In genomic region chr5:131262953-131263541, GRCh38 we compare ENCODE assay signal across 8 cellular contexts. TPM values are rescaled to one million over a fixed set of nuclear protein-coding genes. Genes with fewer than 3 reads are reported as not detected.
DNase-seq lines count a peak whose midpoint lies in the region; ATAC-seq, FAIRE-seq and TF ChIP-seq lines count a peak whose summit lies in the region.

No MANE protein-coding gene starts in this region.

- H4K20me1 ChIP-seq in H1 (replicated peaks in 1 of 2; ENCODE audit: control insufficient read depth in 1 of 2, insufficient read depth in 2 of 2, low read length in 2 of 2) (peaks cover 0 to 3% of the 10 kb centered on the region in 2 experiments), neural cell (ENCODE audit: insufficient read depth) (no peaks in the 10 kb centered on the region)

- H4K91ac ChIP-seq in H1 (replicated peaks; ENCODE audit: insufficient read length, low read length): no peak overlapping the region

- peaks cover 4% of the 10 kb centered on the region; the same call in 1 of the 2 replicates for H3K23me2 ChIP-seq in H1 (ENCODE audit: low read depth, low read length)

- H3K23ac ChIP-seq in H1 (ENCODE audit: insufficient read length): no peak overlapping the region

- no peaks in the 10 kb centered on the region for H3K79me1 ChIP-seq in H1 (ENCODE audit: low read depth, low read length)

- no peaks in the 10 kb centered on the region for H3K36me3 ChIP-seq in heart right ventricle
- no peaks in the 10 kb centered on the region for H3K36me3 ChIP-seq in H1 (ENCODE audit: control insufficient read depth in 2 of 4, insufficient read depth in 4 of 4, low read length in 3 of 4)
- no peaks in the 10 kb centered on the region for H3K36me3 ChIP-seq in neural cell (ENCODE audit: insufficient read depth, low read length)

- intact Hi-C loops in heart right ventricle (cut with DNase I) (loop anchor here in 8 of 10 donors (5.0 to 10.0 kb wide), 7 partner anchors 91 to 152 kb away; partner anchors contain the start of genes HINT1 (in 3 of the 8) and LYRM7 (in 2 of the 8)), cardiac septum (cut with DNase I) (no loop called here)

- H3F3A ChIP-seq in neural cell (ENCODE audit: insufficient read depth, low read length, poor library complexity, severe bottlenecking): no peaks in the 10 kb centered on the region

- H3K27ac ChIP-seq in heart right ventricle: peak overlapping the region in 9 of 10 donors; percentile 86 to 98 (median 88)
- no peak overlapping the region for H3K27ac ChIP-seq in H1 (ENCODE audit: low read depth, low read length)
- H3K27ac ChIP-seq in neural cell (ENCODE audit: low read length): no peak overlapping the region

- H3K14ac ChIP-seq in H1 (ENCODE audit: insufficient read length): no peak overlapping the region

- no peak overlapping the region for H3K56ac ChIP-seq in H1 (replicated peaks; ENCODE audit: insufficient read length, low read depth, low read length)

- POLR2A ChIA-PET in H1 (lab: Charles Lee; ENCODE audit: partially characterized antibody): interaction anchor here (0.6 to 1.1 kb wide), 4 partner anchors 12 to 115 kb away, joined by 3 to 4 read pairs (median 4); no protein-coding TSS in a partner anchor

- H3K9me3 ChIP-seq in heart right ventricle (no peaks in the 10 kb centered on the region), H1 (ENCODE audit: insufficient read depth in 2 of 2, low read depth in 1 of 2, low read length in 1 of 2) (no peaks in the 10 kb centered on the region), neural cell (ENCODE audit: low read length) (no peaks in the 10 kb centered on the region)

- FAIRE-seq in H1 (lab: Jason Lieb, UNC): no peak

- H2BK120ac ChIP-seq in H1 (replicated peaks; ENCODE audit: low read depth, low read length): no peak overlapping the region

- H3K4me2 ChIP-seq in H1 (ENCODE audit: insufficient read depth in 1 of 2, low read depth in 2 of 2, low read length in 2 of 2): peak overlapping the region; percentile 82 to 86
- H3K4me2 ChIP-seq in neural cell (ENCODE audit: low read length): peak overlapping the region; percentile 55

- CTCF ChIA-PET in H1 (lab: Charles Lee; ENCODE audit: partially characterized antibody): interaction anchor here (0.7 to 1.3 kb wide), 6 partner anchors 12 to 253 kb away, joined by 3 to 4 read pairs (median 3); no protein-coding TSS in a partner anchor

- no peak for TF ChIP-seq POLR2A in H1 (IDR thresholded peaks at IDR 0.05; ENCODE audit: control extremely low read depth in 1 of 2, low read depth in 2 of 2, low read length in 2 of 2)

- no peak overlapping the region for H2BK20ac ChIP-seq in H1 (ENCODE audit: low read length)

- H3K27me3 ChIP-seq in heart right ventricle (no peaks in the 10 kb centered on the region), H1 (replicated peaks in 1 of 4; ENCODE audit: control insufficient read depth in 3 of 4, extremely low read depth in 1 of 4, insufficient read depth in 3 of 4, low read length in 3 of 4) (no peaks in the 10 kb centered on the region), neural cell (ENCODE audit: insufficient read depth, low read depth, low read length) (no peaks in the 10 kb centered on the region)

- peak overlapping the region; percentile 69 to 98 (median 94) for H3K4me3 ChIP-seq in heart right ventricle
- H3K4me3 ChIP-seq in H1 (ENCODE audit: extremely low read depth in 1 of 4, insufficient read depth in 2 of 4, low read depth in 3 of 4, low read length in 4 of 4): peak overlapping the region; percentile 57 to 95 (median 80)
- H3K4me3 ChIP-seq in neural cell (ENCODE audit: low read length): peak overlapping the region; percentile 97

- TF ChIP-seq RAD21 in H1 (IDR thresholded peaks at IDR 0.05 in 1 of 2, conservative IDR thresholded peaks at IDR 0.05 in 1 of 2; ENCODE audit: low read depth in 2 of 2, low read length in 2 of 2) (no peak), neural cell (conservative IDR thresholded peaks at IDR 0.05) (no peak)

- no peak for DNase-seq in heart right ventricle
- DNase-seq in cardiac septum (ENCODE audit: low spot score): no peak
- DNase-seq in RKO (ENCODE audit: low spot score): peak; percentile 52
- no peak for DNase-seq in H1 (ENCODE audit: low read depth in 1 of 2, low spot score in 2 of 2)
- no peak for DNase-seq in effector CD4-positive, alpha-beta T cell

- peak in 1 of 8 donors; percentile 7 for ATAC-seq in heart right ventricle
- ATAC-seq in HG02938 (IDR thresholded peaks at IDR 0.05; ENCODE audit: unreplicated experiment): peak; percentile 28
- ATAC-seq in GM21737 (IDR thresholded peaks at IDR 0.05; ENCODE audit: unreplicated experiment): no peak

- no peak overlapping the region for H4K8ac ChIP-seq in H1 (ENCODE audit: extremely low read depth, insufficient read depth, low read length)

- H3K18ac ChIP-seq in H1 (ENCODE audit: extremely low read depth, low read length): no peak overlapping the region

- no peak overlapping the region for H2AK5ac ChIP-seq in H1 (ENCODE audit: low read depth, low read length)

- TF ChIP-seq EP300 in H1 (IDR thresholded peaks at IDR 0.05; ENCODE audit: borderline replicate concordance in 1 of 2, low read depth in 2 of 2, low read length in 2 of 2) (no peak), neural cell (conservative IDR thresholded peaks at IDR 0.05; ENCODE audit: poor library complexity, severe bottlenecking) (no peak)

- peak overlapping the region; percentile 44 to 94 (median 77); a peak in 6 of 7 replicates for H3K9ac ChIP-seq in H1 (replicated peaks in 1 of 4; ENCODE audit: extremely low read depth in 1 of 4, low read depth in 3 of 4, low read length in 3 of 4)
- H3K9ac ChIP-seq in neural cell (ENCODE audit: low read length): peak overlapping the region; percentile 84

- TF ChIP-seq CTCF in heart right ventricle (IDR thresholded peaks at IDR 0.05) (no peak), H1 (IDR thresholded peaks at IDR 0.05; ENCODE audit: control extremely low read depth in 1 of 3, insufficient read depth in 1 of 3, low read depth in 1 of 3, low read length in 3 of 3) (no peak), neural cell (IDR thresholded peaks at IDR 0.05; ENCODE audit: poor library complexity, severe bottlenecking) (no peak)

- no peak overlapping the region for H2BK12ac ChIP-seq in H1 (ENCODE audit: low read depth, low read length)

- 25 to 31% methylated on average over 10 of the region's 10 CpGs for WGBS in heart right ventricle, 2 donors
- 44% methylated on average over 10 of the region's 10 CpGs; no CpG with 5 or more reads in 1 of the 2 experiments for WGBS in H1 (ENCODE audit: extremely low coverage in 1 of 2, insufficient coverage in 1 of 2, insufficient read length in 1 of 2, insufficient replicate concordance in 2 of 2, low coverage in 1 of 2, low lambda C conversion rate in 2 of 2, missing lambda C conversion rate in 1 of 2), 2 experiments

- H3K4ac ChIP-seq in H1 (replicated peaks; ENCODE audit: insufficient read length, low read depth, low read length): no peak overlapping the region

- peaks cover 0 to 31% of the 10 kb centered on the region in 2 experiments; a peak in 2 of 4 replicates for H3K79me2 ChIP-seq in H1 (ENCODE audit: control insufficient read depth in 1 of 2, insufficient read depth in 2 of 2, low read length in 2 of 2)
- peaks cover 34% of the 10 kb centered on the region for H3K79me2 ChIP-seq in neural cell (replicated peaks; ENCODE audit: insufficient read depth, low read length)

- H2AFZ ChIP-seq in H1 (ENCODE audit: low read length) (peak overlapping the region; percentile 99), neural cell (ENCODE audit: low read depth, low read length) (peak overlapping the region; percentile 5)

- H4K5ac ChIP-seq in H1 (ENCODE audit: insufficient read length, low read depth, low read length): peak overlapping the region; percentile 19

- no peak overlapping the region for H2BK5ac ChIP-seq in H1 (ENCODE audit: low read depth, low read length)

- H3K9me2 ChIP-seq in neural cell (ENCODE audit: insufficient read depth, low read length): no peaks in the 10 kb centered on the region

- peaks cover 0 to 60% (median 22%) of the 10 kb centered on the region in 9 donors for H3K4me1 ChIP-seq in heart right ventricle
- H3K4me1 ChIP-seq in H1 (replicated peaks in 1 of 4; ENCODE audit: control insufficient read depth in 3 of 4, insufficient read depth in 4 of 4, low read length in 3 of 4): peaks cover 0 to 2% (median 0%) of the 10 kb centered on the region in 4 experiments; a peak in 2 of 7 replicates

- H2BK15ac ChIP-seq in H1 (ENCODE audit: low read length): no peak overlapping the region

TF ChIP-seq in H1, 55 proteins besides CTCF, POLR2A, EP300 and RAD21 (continues in another document):
- no peak for TF ChIP-seq RXRA (IDR thresholded peaks at IDR 0.05; ENCODE audit: insufficient read depth, low read depth, low read length)

TF ChIP-seq in neural cell, 6 proteins besides CTCF, POLR2A, EP300 and RAD21 (continues in another document):
- TF ChIP-seq EZH2 (IDR thresholded peaks at IDR 0.05; ENCODE audit: borderline replicate concordance, insufficient read depth, low read length, poor library complexity, severe bottlenecking): no peak

RNA-seq across cellular contexts. Expression of gene CDC42SE2, which starts 0.8 kb away (rescaled TPM):
- total RNA-seq in heart right ventricle (10 to 100 TPM in 9 of 10 donors, 1 to 10 TPM in 1; 9.3 to 25.8 (median 11.4) TPM), cardiac septum (8.6 TPM)
- polyA plus RNA-seq in heart right ventricle (1 to 10 TPM; 5.4 to 7.8 TPM), H1 (2011; rRNA removed) (8.0 and 16.7 TPM in 2 replicates), neural cell (48.2 and 48.7 TPM in 2 replicates)
- total RNA-seq in H1 (2021; fragmentation: NEBNext Ultra II Directional; extraction: Animal tissue kit (Norgen Biotek cat#: 25700)): 26.3 and 30.8 TPM in 2 replicates
- polyA plus RNA-seq in H1 (2011; cell fraction: cytosol; rRNA removed): 15.7 TPM
- polyA plus RNA-seq in H1 (2011; cell fraction: nucleus; rRNA removed): 1.8 TPM
- 11.4 to 20.8 TPM (median 13.7 TPM) in 4 replicates for polyA plus RNA-seq in H1 (2012, experiment 1 of 2)
- 6.7 TPM for polyA plus RNA-seq in H1 (2012, experiment 2 of 2)
- 14.7 TPM for polyA plus RNA-seq in H1 (2013, experiment 1 of 2)
- 15.2 TPM for polyA plus RNA-seq in H1 (2013, experiment 2 of 2)
- polyA minus RNA-seq in H1 (2011; rRNA and poly(A)+ RNA removed): 17.9 and 18.1 TPM in 2 replicates
- 9.8 TPM for polyA minus RNA-seq in H1 (2011; cell fraction: cytosol; rRNA and poly(A)+ RNA removed)
- 10.3 TPM for polyA minus RNA-seq in H1 (2011; cell fraction: nucleus; rRNA and poly(A)+ RNA removed)
- polyA minus RNA-seq in neural cell: 68.2 and 71.8 TPM in 2 replicates

Comparison
In these comparisons a context has a peak if more than half of its experiments do, and no peak if none do; other contexts are left out.
1. H3K27ac ChIP-seq: peak in heart right ventricle (9 of 10); none in H1 (single experiment) and neural cell (single experiment).
2. Peak in every context shown above with its lines, with median percentiles within 50 percentile points of each other: H3K4me3 ChIP-seq.